ENCODE assay signal across 34 cellular contexts in the genomic region with DNA sequence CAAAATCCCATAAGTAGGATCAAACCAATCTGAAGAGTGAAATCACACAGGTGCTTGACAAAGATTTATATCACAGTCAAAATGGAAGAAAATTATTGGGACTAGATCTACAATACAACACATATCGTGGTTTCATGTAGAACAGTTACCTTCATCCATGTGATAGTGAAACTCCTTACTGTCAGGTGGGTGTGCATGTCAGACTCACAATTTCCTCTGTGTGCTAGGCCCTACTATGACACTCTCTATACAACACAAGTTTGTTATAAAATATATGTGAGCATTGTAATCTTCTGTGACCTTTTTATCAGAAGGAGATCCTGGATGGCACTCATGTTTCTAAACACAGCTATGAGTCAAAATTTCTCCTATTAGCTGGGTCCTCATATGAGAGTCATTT.
"Had no signal": no experiment of that assay in that cellular context is flagged by ENCODE, and none has a peak within 500 bp of the region (broad histone marks: within the 10 kb centered on the region; RNA-seq: fewer than 3 reads in every experiment).

No MANE protein-coding gene starts in this region.

- H3K27me3 Mint-ChIP-seq: activated naive CD4-positive, alpha-beta T cell treated with anti-CD3 and anti-CD28 coated beads, Interleukin-2, amount 10 ng/mL, durations not matched to agents 7 days and 5 days; activated naive CD4-positive, alpha-beta T cell treated with anti-CD3 and anti-CD28 coated beads, Interleukin-2, amount 50 U/mL, for 24 hours; activated naive CD8-positive, alpha-beta T cell; activated naive CD8-positive, alpha-beta T cell treated with anti-CD3 and anti-CD28 coated beads, Interleukin-2, amount 10 ng/mL, durations not matched to agents 7 days and 5 days; activated T-cell treated with anti-CD3 and anti-CD28 coated beads, Interleukin-2, amount 50 U/mL, for 24 hours; activated T-helper 17 cell treated with anti-CD3 and anti-CD28 coated beads, Interleukin-2, amount 50 U/mL, for 72 hours; brain; central memory CD8-positive, alpha-beta T cell had no signal

- H3K9me3 Mint-ChIP-seq: activated naive CD4-positive, alpha-beta T cell treated with anti-CD3 and anti-CD28 coated beads for 36 hours; activated naive CD4-positive, alpha-beta T cell treated with anti-CD3 and anti-CD28 coated beads, Interleukin-2, amount 10 ng/mL, durations not matched to agents 7 days and 5 days; activated naive CD4-positive, alpha-beta T cell treated with anti-CD3 and anti-CD28 coated beads, Interleukin-2, amount 50 U/mL, for 24 hours; activated naive CD4-positive, alpha-beta T cell treated with anti-CD3 and anti-CD28 coated beads, Interleukin-2, amount 50 U/mL, for 72 hours; activated naive CD8-positive, alpha-beta T cell treated with anti-CD3 and anti-CD28 coated beads, Interleukin-2, amount 10 ng/mL, durations not matched to agents 7 days and 5 days; activated T-cell treated with anti-CD3 and anti-CD28 coated beads, Interleukin-2, amount 50 U/mL, for 24 hours; activated T-cell treated with anti-CD3 and anti-CD28 coated beads, Interleukin-2, amount 50 U/mL, for 4 hours; activated T-cell treated with anti-CD3 and anti-CD28 coated beads, Interleukin-2, amount 50 U/mL, for 72 hours; activated T-helper 1 cell treated with anti-CD3 and anti-CD28 coated beads, Interleukin-12 subunit alpha, Interleukin-12 subunit beta, Interleukin-2, Interleukin-4 antibody, amounts not matched to agents 30 ng/mL and 10 ng/mL and 1 ng/mL, durations not matched to agents 14 hours and 24 hours and 36 hours; activated T-helper 17 cell treated with anti-CD3 and anti-CD28 coated beads, Interleukin-2, amount 50 U/mL, for 72 hours; activated T-helper 2 cell treated with anti-CD3 and anti-CD28 coated beads, Interferon-gamma antibody, Interleukin-2, Interleukin-4, amounts not matched to agents 10 μg/mL and 5 μg/mL and 100 μg/mL, durations not matched to agents 14 hours and 24 hours and 36 hours; brain; central memory CD8-positive, alpha-beta T cell had no signal

- H3K4me1 Mint-ChIP-seq: activated naive CD4-positive, alpha-beta T cell treated with anti-CD3 and anti-CD28 coated beads, Interleukin-2, amount 10 ng/mL, durations not matched to agents 7 days and 5 days; activated naive CD4-positive, alpha-beta T cell treated with anti-CD3 and anti-CD28 coated beads, Interleukin-2, amount 50 U/mL, for 24 hours; activated naive CD8-positive, alpha-beta T cell treated with anti-CD3 and anti-CD28 coated beads, Interleukin-2, amount 10 ng/mL, durations not matched to agents 7 days and 5 days; activated T-helper 17 cell treated with anti-CD3 and anti-CD28 coated beads, Interleukin-2, amount 50 U/mL, for 72 hours; brain; central memory CD8-positive, alpha-beta T cell had no signal

- H3K4me3 Mint-ChIP-seq: activated naive CD4-positive, alpha-beta T cell treated with anti-CD3 and anti-CD28 coated beads for 36 hours; activated naive CD4-positive, alpha-beta T cell treated with anti-CD3 and anti-CD28 coated beads, Interleukin-2, amount 10 ng/mL, durations not matched to agents 7 days and 5 days; activated naive CD4-positive, alpha-beta T cell treated with anti-CD3 and anti-CD28 coated beads, Interleukin-2, amount 50 U/mL, for 24 hours; activated naive CD8-positive, alpha-beta T cell; activated naive CD8-positive, alpha-beta T cell treated with anti-CD3 and anti-CD28 coated beads, Interleukin-2, amount 10 ng/mL, durations not matched to agents 7 days and 5 days; activated T-cell treated with anti-CD3 and anti-CD28 coated beads, Interleukin-2, amount 50 U/mL, for 24 hours; activated T-cell treated with anti-CD3 and anti-CD28 coated beads, Interleukin-2, amount 50 U/mL, for 4 hours; activated T-cell treated with anti-CD3 and anti-CD28 coated beads, Interleukin-2, amount 50 U/mL, for 72 hours; activated T-helper 1 cell treated with anti-CD3 and anti-CD28 coated beads, Interleukin-12 subunit alpha, Interleukin-12 subunit beta, Interleukin-2, Interleukin-4 antibody, amounts not matched to agents 30 ng/mL and 10 ng/mL and 1 ng/mL, durations not matched to agents 14 hours and 24 hours and 36 hours; activated T-helper 17 cell treated with anti-CD3 and anti-CD28 coated beads, Interleukin-2, amount 50 U/mL, for 72 hours; brain; central memory CD8-positive, alpha-beta T cell had no signal

- DNase-seq: activated effector memory CD4-positive, alpha-beta T cell treated with anti-CD3 and anti-CD28 coated beads, Interleukin-2, amount 50 U/mL, for 16 hours; activated effector memory CD4-positive, alpha-beta T cell treated with Interleukin-2 at 50 U/mL for 16 hours; activated gamma-delta T cell; activated gamma-delta T cell treated with Interleukin-2 at 50 U/mL for 16 hours; activated naive CD4-positive, alpha-beta T cell; activated naive CD4-positive, alpha-beta T cell treated with anti-CD3 and anti-CD28 coated beads for 36 hours; activated naive CD4-positive, alpha-beta T cell treated with anti-CD3 and anti-CD28 coated beads, Interleukin-2, amount 10 ng/mL, durations not matched to agents 7 days and 5 days; activated naive CD4-positive, alpha-beta T cell treated with anti-CD3 and anti-CD28 coated beads, Interleukin-2, amount 50 U/mL, for 16 hours; activated naive CD4-positive, alpha-beta T cell treated with Interleukin-2 at 50 U/mL for 16 hours; activated naive CD8-positive, alpha-beta T cell treated with anti-CD3 and anti-CD28 coated beads, Interleukin-2, amount 10 ng/mL, durations not matched to agents 7 days and 5 days; activated T-cell treated with anti-CD3 and anti-CD28 coated beads for 4 hours; activated T-cell treated with anti-CD3 and anti-CD28 coated beads, Interleukin-2, amount 50 U/mL, for 1 hour; activated T-cell treated with anti-CD3 and anti-CD28 coated beads, Interleukin-2, amount 50 U/mL, for 24 hours; activated T-cell treated with anti-CD3 and anti-CD28 coated beads, Interleukin-2, amount 50 U/mL, for 4 hours; activated T-cell treated with anti-CD3 and anti-CD28 coated beads, Interleukin-2, amount 50 U/mL, for 48 hours; activated T-cell treated with anti-CD3 and anti-CD28 coated beads, Interleukin-2, amount 50 U/mL, for 72 hours; adrenal gland; amniotic stem cell; amygdala; anterior cingulate cortex; aorta; body of pancreas; brain microvascular endothelial cell; caudate nucleus; central memory CD4-positive, alpha-beta T cell; cerebellar nuclear complex had no signal

- ATAC-seq: activated T-cell treated with anti-CD3 and anti-CD28 coated beads, Interleukin-2, amount 50 U/mL, for 4 hours; activated T-cell treated with anti-CD3 and anti-CD28 coated beads, Interleukin-2, amount 50 U/mL, for 72 hours; activated T-helper 17 cell treated with anti-CD3 and anti-CD28 coated beads, Interleukin-2, amount 50 U/mL, for 72 hours; body of pancreas had no signal

- H3K36me3 Mint-ChIP-seq: activated naive CD4-positive, alpha-beta T cell treated with anti-CD3 and anti-CD28 coated beads, Interleukin-2, amount 10 ng/mL, durations not matched to agents 7 days and 5 days; activated naive CD4-positive, alpha-beta T cell treated with anti-CD3 and anti-CD28 coated beads, Interleukin-2, amount 50 U/mL, for 24 hours; activated naive CD4-positive, alpha-beta T cell treated with anti-CD3 and anti-CD28 coated beads, Interleukin-2, amount 50 U/mL, for 72 hours; activated naive CD8-positive, alpha-beta T cell; activated naive CD8-positive, alpha-beta T cell treated with anti-CD3 and anti-CD28 coated beads, Interleukin-2, amount 10 ng/mL, durations not matched to agents 7 days and 5 days; brain had no signal

- H3K27ac Mint-ChIP-seq: activated naive CD4-positive, alpha-beta T cell treated with anti-CD3 and anti-CD28 coated beads for 36 hours; activated naive CD4-positive, alpha-beta T cell treated with anti-CD3 and anti-CD28 coated beads, Interleukin-2, amount 10 ng/mL, durations not matched to agents 7 days and 5 days; activated naive CD4-positive, alpha-beta T cell treated with anti-CD3 and anti-CD28 coated beads, Interleukin-2, amount 50 U/mL, for 24 hours; activated naive CD4-positive, alpha-beta T cell treated with anti-CD3 and anti-CD28 coated beads, Interleukin-2, amount 50 U/mL, for 72 hours; activated naive CD8-positive, alpha-beta T cell; activated naive CD8-positive, alpha-beta T cell treated with anti-CD3 and anti-CD28 coated beads, Interleukin-2, amount 10 ng/mL, durations not matched to agents 7 days and 5 days; activated T-cell treated with anti-CD3 and anti-CD28 coated beads, Interleukin-2, amount 50 U/mL, for 24 hours; activated T-cell treated with anti-CD3 and anti-CD28 coated beads, Interleukin-2, amount 50 U/mL, for 72 hours; activated T-helper 1 cell treated with anti-CD3 and anti-CD28 coated beads, Interleukin-12 subunit alpha, Interleukin-12 subunit beta, Interleukin-2, Interleukin-4 antibody, amounts not matched to agents 30 ng/mL and 10 ng/mL and 1 ng/mL, durations not matched to agents 14 hours and 24 hours and 36 hours; activated T-helper 17 cell treated with anti-CD3 and anti-CD28 coated beads, Interleukin-2, amount 50 U/mL, for 72 hours; activated T-helper 2 cell treated with anti-CD3 and anti-CD28 coated beads, Interferon-gamma antibody, Interleukin-2, Interleukin-4, amounts not matched to agents 10 μg/mL and 5 μg/mL and 100 μg/mL, durations not matched to agents 14 hours and 24 hours and 36 hours; brain had no signal
